ENCODE assay signal across 29 cellular contexts in the genomic region with DNA sequence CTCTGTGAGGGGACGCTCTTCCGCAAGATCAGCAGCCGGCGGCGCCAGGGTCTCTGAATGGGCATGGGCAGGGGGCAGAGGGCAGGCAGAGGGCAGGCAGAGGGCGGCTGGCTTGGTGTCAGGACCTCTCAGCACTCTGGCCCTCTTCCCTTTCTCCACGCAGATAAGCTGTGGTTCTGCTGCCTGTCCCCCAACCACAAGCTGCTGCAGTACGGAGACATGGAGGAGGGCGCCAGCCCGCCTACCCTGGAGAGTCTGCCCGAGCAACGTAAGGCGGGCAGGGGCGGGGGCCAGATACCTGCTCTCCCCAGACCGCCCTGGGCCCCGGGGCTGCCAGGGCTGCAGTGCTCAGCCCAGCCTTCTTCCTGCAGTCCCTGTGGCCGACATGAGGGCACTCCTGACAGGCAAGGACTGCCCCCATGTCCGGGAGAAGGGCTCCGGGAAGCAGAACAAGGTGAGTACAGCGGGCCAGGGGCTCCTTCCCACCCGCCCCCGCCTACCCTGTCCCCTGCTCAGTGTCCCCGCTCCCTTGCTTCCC. TPM values are rescaled to one million over a fixed set of nuclear protein-coding genes. Genes with fewer than 3 reads are reported as not detected.
"Had no signal": no experiment of that assay in that cellular context is flagged by ENCODE, and none has a peak within 500 bp of the region (broad histone marks: within the 10 kb centered on the region; RNA-seq: fewer than 3 reads in every experiment).

No MANE protein-coding gene starts in this region.

- ATAC-seq: activated naive CD4-positive, alpha-beta T cell treated with anti-CD3 and anti-CD28 coated beads, Interleukin-2, amount 50 U/mL, for 72 hours; body of pancreas; PC-3 had no signal

- H3K4me3 ChIP-seq: adrenal gland, body of pancreas, breast epithelium, Peyer's patch had no signal

- H3K27ac Mint-ChIP-seq: activated CD4-positive, alpha-beta memory T cell treated with anti-CD3 and anti-CD28 coated beads, Interleukin-2, amount 10 ng/mL, durations not matched to agents 7 days and 5 days; activated naive CD4-positive, alpha-beta T cell treated with anti-CD3 and anti-CD28 coated beads, Interleukin-2, amount 50 U/mL, for 72 hours; activated T-cell treated with anti-CD3 and anti-CD28 coated beads, Interleukin-2, amount 50 U/mL, for 24 hours; activated T-helper 2 cell treated with anti-CD3 and anti-CD28 coated beads, Interferon-gamma antibody, Interleukin-2, Interleukin-4, amounts not matched to agents 10 μg/mL and 5 μg/mL and 100 μg/mL, durations not matched to agents 14 hours and 24 hours and 36 hours had no signal

- H3K9me3 ChIP-seq: adrenal gland, body of pancreas, breast epithelium, Peyer's patch had no signal

- DNase-seq: activated CD4-positive, alpha-beta memory T cell treated with anti-CD3 and anti-CD28 coated beads, Interleukin-2, amount 10 ng/mL, durations not matched to agents 7 days and 5 days; activated CD4-positive, alpha-beta T cell treated with anti-CD3 and anti-CD28 coated beads for 1 hour; activated CD4-positive, alpha-beta T cell treated with anti-CD3 and anti-CD28 coated beads for 48 hours; activated CD4-positive, CD25-positive, alpha-beta regulatory T cell; activated CD8-positive, alpha-beta memory T cell treated with anti-CD3 and anti-CD28 coated beads for 24 hours; activated gamma-delta T cell; activated naive CD4-positive, alpha-beta T cell treated with Interleukin-2 at 50 U/mL for 16 hours; activated T-cell treated with anti-CD3 and anti-CD28 coated beads, Interleukin-2, amount 50 U/mL, for 24 hours; adrenal gland; body of pancreas; MM.1S; MV-4-11; NCI-H1092; NCI-H1436 treated with DMSO at 0.1 percent for 48 hours; NCI-H1694 treated with DMSO at 0.1 percent for 48 hours; NCI-H2029; NCI-H510A; NCI-H526; NCI-H748 treated with DMSO at 0.1 percent for 48 hours; NK-92 treated with Interleukin-12 subunit alpha and Interleukin-12 subunit beta, amount 100 ng/mL, for 24 hours; PC-3; Peyer's patch; Right ventricle myocardium superior; RPMI8226; WERI-Rb-1 had no signal

- H3K4me2 ChIP-seq: KMS-11 had no signal

- H3K27me3 Mint-ChIP-seq: activated CD4-positive, alpha-beta memory T cell treated with anti-CD3 and anti-CD28 coated beads, Interleukin-2, amount 10 ng/mL, durations not matched to agents 7 days and 5 days; activated T-cell treated with anti-CD3 and anti-CD28 coated beads, Interleukin-2, amount 50 U/mL, for 24 hours had no signal

- H3K27me3 ChIP-seq: adrenal gland, body of pancreas, breast epithelium, Peyer's patch had no signal

- H3K27ac ChIP-seq: adrenal gland, body of pancreas, breast epithelium, KMS-11, Peyer's patch, WERI-Rb-1 had no signal

- H3K9me3 Mint-ChIP-seq: activated CD4-positive, alpha-beta memory T cell treated with anti-CD3 and anti-CD28 coated beads, Interleukin-2, amount 10 ng/mL, durations not matched to agents 7 days and 5 days; activated naive CD4-positive, alpha-beta T cell treated with anti-CD3 and anti-CD28 coated beads, Interleukin-2, amount 50 U/mL, for 72 hours; activated T-cell treated with anti-CD3 and anti-CD28 coated beads, Interleukin-2, amount 50 U/mL, for 24 hours; activated T-helper 2 cell treated with anti-CD3 and anti-CD28 coated beads, Interferon-gamma antibody, Interleukin-2, Interleukin-4, amounts not matched to agents 10 μg/mL and 5 μg/mL and 100 μg/mL, durations not matched to agents 14 hours and 24 hours and 36 hours had no signal

- H3K4me3 Mint-ChIP-seq: activated CD4-positive, alpha-beta memory T cell treated with anti-CD3 and anti-CD28 coated beads, Interleukin-2, amount 10 ng/mL, durations not matched to agents 7 days and 5 days; activated T-cell treated with anti-CD3 and anti-CD28 coated beads, Interleukin-2, amount 50 U/mL, for 24 hours had no signal

- H3K36me3 Mint-ChIP-seq: activated naive CD4-positive, alpha-beta T cell treated with anti-CD3 and anti-CD28 coated beads, Interleukin-2, amount 50 U/mL, for 72 hours had no signal

RNA-seq across cellular contexts. Expression of a gene that starts 13.1 kb away (rescaled TPM):
- total RNA-seq: activated CD4-positive, alpha-beta memory T cell treated with anti-CD3 and anti-CD28 coated beads, Interleukin-2, amount 10 ng/mL, durations not matched to agents 7 days and 5 days; activated T-helper 2 cell treated with anti-CD3 and anti-CD28 coated beads, Interferon-gamma antibody, Interleukin-2, Interleukin-4, amounts not matched to agents 10 μg/mL and 5 μg/mL and 100 μg/mL, durations not matched to agents 14 hours and 24 hours and 36 hours; PC-3 had no signal
